Comparison of ENCODE assay signal across 25 cellular contexts in genomic region chr11:20688761-20689160, GRCh38.
"Had no signal": no experiment of that assay in that cellular context is flagged by ENCODE, and none has a peak within 500 bp of the region (broad histone marks: within the 10 kb centered on the region; RNA-seq: fewer than 3 reads in every experiment).

No MANE protein-coding gene starts in this region.

- H3K9me3 Mint-ChIP-seq: activated CD4-positive, alpha-beta T cell treated with anti-CD3 and anti-CD28 coated beads, Interleukin-2, amount 10 ng/mL, durations not matched to agents 7 days and 5 days; activated naive CD8-positive, alpha-beta T cell treated with anti-CD3 and anti-CD28 coated beads, Interleukin-2, amount 50 U/mL, for 24 hours had no signal

- H3K27me3 Mint-ChIP-seq: activated CD4-positive, alpha-beta memory T cell treated with anti-CD3 and anti-CD28 coated beads for 36 hours; activated CD4-positive, alpha-beta T cell treated with anti-CD3 and anti-CD28 coated beads, Interleukin-2, amount 10 ng/mL, durations not matched to agents 7 days and 5 days; brain had no signal

- H3K27ac Mint-ChIP-seq: activated CD4-positive, alpha-beta memory T cell treated with anti-CD3 and anti-CD28 coated beads for 36 hours; activated CD4-positive, alpha-beta T cell treated with anti-CD3 and anti-CD28 coated beads, Interleukin-2, amount 10 ng/mL, durations not matched to agents 7 days and 5 days; activated naive CD4-positive, alpha-beta T cell treated with anti-CD3 and anti-CD28 coated beads, Interleukin-2, amount 50 U/mL, for 72 hours; activated naive CD8-positive, alpha-beta T cell treated with anti-CD3 and anti-CD28 coated beads, Interleukin-2, amount 50 U/mL, for 24 hours; brain had no signal

- DNase-seq: activated CD4-positive, alpha-beta memory T cell treated with anti-CD3 and anti-CD28 coated beads for 36 hours; activated CD4-positive, alpha-beta T cell treated with anti-CD3 and anti-CD28 coated beads, Interleukin-2, amount 10 ng/mL, durations not matched to agents 7 days and 5 days; activated CD4-positive, CD25-positive, alpha-beta regulatory T cell; activated CD8-positive, alpha-beta memory T cell treated with anti-CD3 and anti-CD28 coated beads for 24 hours; activated effector memory CD4-positive, alpha-beta T cell treated with anti-CD3 and anti-CD28 coated beads, Interleukin-2, amount 50 U/mL, for 16 hours; activated naive CD4-positive, alpha-beta T cell treated with Interleukin-2 at 50 U/mL for 16 hours; activated naive CD8-positive, alpha-beta T cell treated with anti-CD3 and anti-CD28 coated beads, Interleukin-2, amount 50 U/mL, for 24 hours; activated T-cell treated with anti-CD3 and anti-CD28 coated beads, Interleukin-2, amount 50 U/mL, for 4 hours; amygdala; cortex of kidney; Kasumi-1; KBM-7; NCI-H1105 treated with DMSO at 0.1 percent for 48 hours; NCI-H1694; NCI-H2029; NCI-H2171 treated with DMSO at 0.1 percent for 48 hours; NCI-H226; NCI-H510A treated with DMSO at 0.1 percent for 48 hours; PC-9; SHP77 treated with DMSO at 0.1 percent for 48 hours; T-helper 2 cell; T1000 had no signal

- H3K4me1 Mint-ChIP-seq: activated CD4-positive, alpha-beta T cell treated with anti-CD3 and anti-CD28 coated beads, Interleukin-2, amount 10 ng/mL, durations not matched to agents 7 days and 5 days; activated naive CD8-positive, alpha-beta T cell treated with anti-CD3 and anti-CD28 coated beads, Interleukin-2, amount 50 U/mL, for 24 hours; brain; central memory CD8-positive, alpha-beta T cell had no signal

- H3K36me3 Mint-ChIP-seq: activated CD4-positive, alpha-beta memory T cell treated with anti-CD3 and anti-CD28 coated beads for 36 hours; activated naive CD4-positive, alpha-beta T cell treated with anti-CD3 and anti-CD28 coated beads, Interleukin-2, amount 50 U/mL, for 72 hours; brain had no signal

- H3K4me3 Mint-ChIP-seq: activated CD4-positive, alpha-beta memory T cell treated with anti-CD3 and anti-CD28 coated beads for 36 hours; activated CD4-positive, alpha-beta T cell treated with anti-CD3 and anti-CD28 coated beads, Interleukin-2, amount 10 ng/mL, durations not matched to agents 7 days and 5 days; activated naive CD8-positive, alpha-beta T cell treated with anti-CD3 and anti-CD28 coated beads, Interleukin-2, amount 50 U/mL, for 24 hours; activated T-cell treated with anti-CD3 and anti-CD28 coated beads, Interleukin-2, amount 50 U/mL, for 4 hours; brain; central memory CD8-positive, alpha-beta T cell had no signal

- ATAC-seq: activated naive CD4-positive, alpha-beta T cell treated with anti-CD3 and anti-CD28 coated beads, Interleukin-2, amount 50 U/mL, for 72 hours; activated naive CD8-positive, alpha-beta T cell treated with anti-CD3 and anti-CD28 coated beads, Interleukin-2, amount 50 U/mL, for 24 hours; activated T-cell treated with anti-CD3 and anti-CD28 coated beads, Interleukin-2, amount 50 U/mL, for 4 hours had no signal
